In genomic region chr10:132232981-132233380, GRCh38 we compare ENCODE assay signal across 14 cellular contexts. TPM values are rescaled to one million over a fixed set of nuclear protein-coding genes. Genes with fewer than 3 reads are reported as not detected.
DNase-seq lines count a peak whose midpoint lies in the region; ATAC-seq lines count a peak whose summit lies in the region.
"Had no signal": no experiment of that assay in that cellular context is flagged by ENCODE, and none has a peak within 500 bp of the region (broad histone marks: within the 10 kb centered on the region; RNA-seq: fewer than 3 reads in every experiment).

No MANE protein-coding gene starts in this region.

- no peaks in the 10 kb centered on the region for H3K9me3 Mint-ChIP-seq in T-helper 1 cell treated with Interleukin-12 subunit alpha and Interleukin-12 subunit beta and Interleukin-4 antibody, amounts not matched to agents 30 μg/mL and 1 μg/mL, for 36 hours
- no peaks in the 10 kb centered on the region for H3K9me3 Mint-ChIP-seq in activated naive CD8-positive, alpha-beta T cell treated with anti-CD3 and anti-CD28 coated beads, Interleukin-2, amount 10 ng/mL, durations not matched to agents 7 days and 5 days
- no peaks in the 10 kb centered on the region for H3K9me3 Mint-ChIP-seq in activated naive CD8-positive, alpha-beta T cell treated with anti-CD3 and anti-CD28 coated beads, Interleukin-2, amount 50 U/mL, for 24 hours
- no peaks in the 10 kb centered on the region for H3K9me3 Mint-ChIP-seq in stimulated activated memory B cell treated with anti-CD40 and anti-IgM and Interleukin-4, amounts not matched to agents 10 μg/mL and 1 μg/mL and 100 μg/mL, for 72 hours

- DNase-seq in T-helper 1 cell (no peak), UCSD-AML1 (lab: John Stamatoyannopoulos, UW; ENCODE audit: unreplicated experiment) (no peak), cerebellar cortex (ENCODE audit: low spot score) (no peak)
- DNase-seq in activated naive CD8-positive, alpha-beta T cell treated with anti-CD3 and anti-CD28 coated beads, Interleukin-2, amount 10 ng/mL, durations not matched to agents 7 days and 5 days = no peak
- DNase-seq in activated naive CD8-positive, alpha-beta T cell treated with anti-CD3 and anti-CD28 coated beads, Interleukin-2, amount 50 U/mL, for 24 hours = no peak
- DNase-seq: COR-L47, H7, NCI-H1092, PC-9 had no signal

- no peaks in the 10 kb centered on the region for H3K36me3 Mint-ChIP-seq in T-helper 1 cell treated with Interleukin-12 subunit alpha and Interleukin-12 subunit beta and Interleukin-4 antibody, amounts not matched to agents 30 μg/mL and 1 μg/mL, for 36 hours (ENCODE audit: low read depth)
- no peaks in the 10 kb centered on the region for H3K36me3 Mint-ChIP-seq in activated naive CD8-positive, alpha-beta T cell treated with anti-CD3 and anti-CD28 coated beads, Interleukin-2, amount 10 ng/mL, durations not matched to agents 7 days and 5 days
- no peaks in the 10 kb centered on the region for H3K36me3 Mint-ChIP-seq in activated naive CD8-positive, alpha-beta T cell treated with anti-CD3 and anti-CD28 coated beads, Interleukin-2, amount 50 U/mL, for 24 hours (ENCODE audit: low read depth)
- H3K36me3 Mint-ChIP-seq in stimulated activated memory B cell treated with anti-CD40 and anti-IgM and Interleukin-4, amounts not matched to agents 10 μg/mL and 1 μg/mL and 100 μg/mL, for 72 hours = no peaks in the 10 kb centered on the region

- H3K4me3 Mint-ChIP-seq in T-helper 1 cell treated with Interleukin-12 subunit alpha and Interleukin-12 subunit beta and Interleukin-4 antibody, amounts not matched to agents 30 μg/mL and 1 μg/mL, for 36 hours = peak overlapping the region; percentile 4
- no peak overlapping the region for H3K4me3 Mint-ChIP-seq in activated naive CD8-positive, alpha-beta T cell treated with anti-CD3 and anti-CD28 coated beads, Interleukin-2, amount 10 ng/mL, durations not matched to agents 7 days and 5 days
- H3K4me3 Mint-ChIP-seq in activated naive CD8-positive, alpha-beta T cell treated with anti-CD3 and anti-CD28 coated beads, Interleukin-2, amount 50 U/mL, for 24 hours = no peak overlapping the region
- no peak overlapping the region for H3K4me3 Mint-ChIP-seq in stimulated activated memory B cell treated with anti-CD40 and anti-IgM and Interleukin-4, amounts not matched to agents 10 μg/mL and 1 μg/mL and 100 μg/mL, for 72 hours

- H3K4me1 Mint-ChIP-seq in T-helper 1 cell treated with Interleukin-12 subunit alpha and Interleukin-12 subunit beta and Interleukin-4 antibody, amounts not matched to agents 30 μg/mL and 1 μg/mL, for 36 hours (ENCODE audit: low read depth) = peaks cover 27% of the 10 kb centered on the region
- H3K4me1 Mint-ChIP-seq in activated naive CD8-positive, alpha-beta T cell treated with anti-CD3 and anti-CD28 coated beads, Interleukin-2, amount 10 ng/mL, durations not matched to agents 7 days and 5 days = peaks cover 27% of the 10 kb centered on the region
- H3K4me1 Mint-ChIP-seq in activated naive CD8-positive, alpha-beta T cell treated with anti-CD3 and anti-CD28 coated beads, Interleukin-2, amount 50 U/mL, for 24 hours = peaks cover 35% of the 10 kb centered on the region
- peaks cover 21% of the 10 kb centered on the region for H3K4me1 Mint-ChIP-seq in stimulated activated memory B cell treated with anti-CD40 and anti-IgM and Interleukin-4, amounts not matched to agents 10 μg/mL and 1 μg/mL and 100 μg/mL, for 72 hours

- peak overlapping the region; percentile 68 for H3K27ac ChIP-seq in angular gyrus (ENCODE audit: low read depth, low read length)
- H3K27ac ChIP-seq: 22Rv1, KMS-11, PC-9 had no signal

- H3K27me3 Mint-ChIP-seq in T-helper 1 cell treated with Interleukin-12 subunit alpha and Interleukin-12 subunit beta and Interleukin-4 antibody, amounts not matched to agents 30 μg/mL and 1 μg/mL, for 36 hours (ENCODE audit: low read depth) = no peaks in the 10 kb centered on the region
- no peaks in the 10 kb centered on the region for H3K27me3 Mint-ChIP-seq in activated naive CD8-positive, alpha-beta T cell treated with anti-CD3 and anti-CD28 coated beads, Interleukin-2, amount 10 ng/mL, durations not matched to agents 7 days and 5 days
- H3K27me3 Mint-ChIP-seq in activated naive CD8-positive, alpha-beta T cell treated with anti-CD3 and anti-CD28 coated beads, Interleukin-2, amount 50 U/mL, for 24 hours = no peaks in the 10 kb centered on the region
- H3K27me3 Mint-ChIP-seq in stimulated activated memory B cell treated with anti-CD40 and anti-IgM and Interleukin-4, amounts not matched to agents 10 μg/mL and 1 μg/mL and 100 μg/mL, for 72 hours = no peaks in the 10 kb centered on the region

- POLR2A ChIA-PET in activated naive CD8-positive, alpha-beta T cell treated with anti-CD3 and anti-CD28 coated beads, Interleukin-2, amount 10 ng/mL, durations not matched to agents 7 days and 5 days (lab: Charles Lee) = interaction anchor here (0.7 kb wide), 1 partner anchor 333 kb away, joined by 3 read pairs; no protein-coding TSS in a partner anchor

- no peak for ATAC-seq in activated naive CD8-positive, alpha-beta T cell treated with anti-CD3 and anti-CD28 coated beads, Interleukin-2, amount 10 ng/mL, durations not matched to agents 7 days and 5 days (ENCODE audit: low read depth)
- no peak for ATAC-seq in activated naive CD8-positive, alpha-beta T cell treated with anti-CD3 and anti-CD28 coated beads, Interleukin-2, amount 50 U/mL, for 24 hours
- no peak for ATAC-seq in stimulated activated memory B cell treated with anti-CD40 and anti-IgM and Interleukin-4, amounts not matched to agents 10 μg/mL and 1 μg/mL and 100 μg/mL, for 72 hours

- no peak overlapping the region for H3K27ac Mint-ChIP-seq in T-helper 1 cell treated with Interleukin-12 subunit alpha and Interleukin-12 subunit beta and Interleukin-4 antibody, amounts not matched to agents 30 μg/mL and 1 μg/mL, for 36 hours
- H3K27ac Mint-ChIP-seq in activated naive CD8-positive, alpha-beta T cell treated with anti-CD3 and anti-CD28 coated beads, Interleukin-2, amount 10 ng/mL, durations not matched to agents 7 days and 5 days = peak overlapping the region; percentile 52
- H3K27ac Mint-ChIP-seq in activated naive CD8-positive, alpha-beta T cell treated with anti-CD3 and anti-CD28 coated beads, Interleukin-2, amount 50 U/mL, for 24 hours = no peak overlapping the region
- H3K27ac Mint-ChIP-seq in stimulated activated memory B cell treated with anti-CD40 and anti-IgM and Interleukin-4, amounts not matched to agents 10 μg/mL and 1 μg/mL and 100 μg/mL, for 72 hours = peak overlapping the region; percentile 66

RNA-seq across cellular contexts. Expression of gene DPYSL4, which starts 46.2 kb away (rescaled TPM):
- 1 to 10 TPM; 5.2 to 8.5 TPM for total RNA-seq in activated naive CD8-positive, alpha-beta T cell treated with anti-CD3 and anti-CD28 coated beads, Interleukin-2, amount 10 ng/mL, durations not matched to agents 7 days and 5 days

Comparison
In these comparisons a context has a peak if more than half of its experiments do, and no peak if none do; other contexts are left out.
1. H3K27ac Mint-ChIP-seq: peak in activated naive CD8-positive, alpha-beta T cell treated with anti-CD3 and anti-CD28 coated beads, Interleukin-2, amount 10 ng/mL, durations not matched to agents 7 days and 5 days (single experiment) and stimulated activated memory B cell treated with anti-CD40 and anti-IgM and Interleukin-4, amounts not matched to agents 10 μg/mL and 1 μg/mL and 100 μg/mL, for 72 hours (single experiment); none in T-helper 1 cell treated with Interleukin-12 subunit alpha and Interleukin-12 subunit beta and Interleukin-4 antibody, amounts not matched to agents 30 μg/mL and 1 μg/mL, for 36 hours (single experiment) and activated naive CD8-positive, alpha-beta T cell treated with anti-CD3 and anti-CD28 coated beads, Interleukin-2, amount 50 U/mL, for 24 hours (single experiment).